15 cellular contexts compared by ENCODE assay signal in genomic region chr11:8567597-8568198, GRCh38. TPM values are rescaled to one million over a fixed set of nuclear protein-coding genes. Genes with fewer than 3 reads are reported as not detected.
A peak's percentile ranks its signal among the peaks of the same experiment; 100 is the strongest.
DNase-seq lines count a peak whose midpoint lies in the region; ATAC-seq, FAIRE-seq and TF ChIP-seq lines count a peak whose summit lies in the region.
"Had no signal": no experiment of that assay in that cellular context is flagged by ENCODE, and none has a peak within 500 bp of the region (broad histone marks: within the 10 kb centered on the region; RNA-seq: fewer than 3 reads in every experiment).

No MANE protein-coding gene starts in this region.

- ATAC-seq in GM18868 (IDR thresholded peaks at IDR 0.05; ENCODE audit: unreplicated experiment) (peak; percentile 84), HG03159 (IDR thresholded peaks at IDR 0.05; ENCODE audit: unreplicated experiment) (peak; percentile 64), GM12878 (peak; percentile 89), HG02588 (IDR thresholded peaks at IDR 0.05; ENCODE audit: unreplicated experiment) (no peak)
- no peak for ATAC-seq in naive thymus-derived CD8-positive, alpha-beta T cell
- ATAC-seq: heart right ventricle had no signal

- no peak overlapping the region for H3K4me3 Mint-ChIP-seq in naive thymus-derived CD8-positive, alpha-beta T cell
- H3K4me3 Mint-ChIP-seq: memory B cell had no signal

- WGBS in GM12878 (ENCODE audit: insufficient coverage, insufficient replicate concordance, low lambda C conversion rate, missing lambda C conversion rate), result 25% methylated on average over 2 of the region's 2 CpGs

- H3K36me3 ChIP-seq in GM12878 (ENCODE audit: control insufficient read depth in 2 of 2, insufficient read depth in 2 of 2, low read length in 1 of 2), result no peaks in the 10 kb centered on the region
- H3K36me3 ChIP-seq in vagina, result no peaks in the 10 kb centered on the region
- H3K36me3 ChIP-seq: heart right ventricle had no signal

- H3K79me2 ChIP-seq in GM12878 (ENCODE audit: control insufficient read depth, insufficient read depth, low read length), result no peaks in the 10 kb centered on the region; the same call in 1 of the 2 replicates

- no peaks in the 10 kb centered on the region for H3K9me3 Mint-ChIP-seq in naive thymus-derived CD8-positive, alpha-beta T cell
- H3K9me3 Mint-ChIP-seq: memory B cell had no signal

- no peak overlapping the region for H3K27ac Mint-ChIP-seq in naive thymus-derived CD8-positive, alpha-beta T cell

- H3K27me3 ChIP-seq in GM12878 (replicated peaks in 1 of 2; ENCODE audit: control insufficient read depth in 2 of 2, insufficient read depth in 2 of 2, low read length in 1 of 2), result no peaks in the 10 kb centered on the region
- H3K27me3 ChIP-seq in vagina, result no peaks in the 10 kb centered on the region

- peak; percentile 44 for FAIRE-seq in GM12878 (lab: Jason Lieb, UNC)

- no peak for TF ChIP-seq RAD21 in GM12878 (IDR thresholded peaks at IDR 0.05; ENCODE audit: insufficient read depth, low read depth, low read length)

- peak overlapping the region; percentile 26; the same call in 1 of the 2 replicates for H3K4me2 ChIP-seq in GM12878 (ENCODE audit: control insufficient read depth, insufficient read depth)

- RAD21 ChIA-PET in GM12878 (lab: Charles Lee; ENCODE audit: unreplicated experiment), result interaction anchor here (0.8 to 4.8 kb wide), 42 partner anchors 8 to 391 kb away, joined by 3 to 47 read pairs (median 6); partner anchors contain the start of genes LMO1, RPL27A, STK33 and TRIM66

- no peak overlapping the region for H3K9ac ChIP-seq in GM12878 (ENCODE audit: control insufficient read depth, insufficient read depth, low read length)

- peak in 1 of 2 experiments; percentile 79; a peak in 1 of 4 replicates for TF ChIP-seq EP300 in GM12878 (IDR thresholded peaks at IDR 0.05; ENCODE audit: borderline replicate concordance in 1 of 2, control insufficient read depth in 1 of 2, low read depth in 2 of 2, low read length in 2 of 2)

- H3K4me1 ChIP-seq in GM12878 (ENCODE audit: control insufficient read depth, insufficient read depth, low read length) (peaks cover 5% of the 10 kb centered on the region; the same call in 1 of the 2 replicates), vagina (no peaks in the 10 kb centered on the region)
- H3K4me1 ChIP-seq: heart right ventricle had no signal

- BruUV-seq in GM12878 (replicated peaks; lab: Mats Ljungman, UMichigan), result no TSS peak

- TF ChIP-seq POLR2A in GM12878 (IDR thresholded peaks at IDR 0.05; ENCODE audit: low read depth, low read length), result no peak
- TF ChIP-seq POLR2A in vagina (IDR thresholded peaks at IDR 0.05), result no peak

- TF ChIP-seq CTCF in GM12878 (IDR thresholded peaks at IDR 0.05 in 2 of 3, conservative IDR thresholded peaks at IDR 0.05 in 1 of 3; ENCODE audit: control insufficient read depth in 2 of 3, extremely low read depth in 1 of 3, insufficient read depth in 1 of 3, low read depth in 3 of 3, low read length in 3 of 3) (no peak), vagina (IDR thresholded peaks at IDR 0.05) (no peak)

- no peak overlapping the region for H3K27ac ChIP-seq in GM12878 (ENCODE audit: control insufficient read depth, insufficient read depth)
- no peak overlapping the region for H3K27ac ChIP-seq in vagina
- H3K27ac ChIP-seq: dorsolateral prefrontal cortex, heart right ventricle had no signal

- POLR2A ChIA-PET in GM12878 (lab: Charles Lee), result interaction anchor here (0.6 to 1.4 kb wide), 6 partner anchors 26 to 366 kb away, joined by 3 read pairs; partner anchors contain the start of gene STK33
- POLR2A ChIA-PET in naive thymus-derived CD8-positive, alpha-beta T cell (lab: Charles Lee), result no interaction called here

- SMC1A ChIA-PET in GM12878 (lab: Charles Lee; ENCODE audit: uncharacterized antibody, unreplicated experiment), result interaction anchor here (0.7 to 6.9 kb wide), 51 partner anchors 8 to 392 kb away, joined by 3 to 46 read pairs (median 5); partner anchors contain the start of genes LMO1, STK33 and TRIM66

- intact Hi-C loops in GM12878 (cut with micrococcal nuclease; ENCODE audit: unreplicated experiment) (loop anchor here (2.0 to 5.0 kb wide), 2 partner anchors 239 to 395 kb away; partner anchors contain the start of gene TMEM9B), vagina (cut with DNase I) (loop anchor here (5.0 kb wide), 1 partner anchor 345 kb away; no protein-coding TSS in a partner anchor)

- DNase-seq in A172 (ENCODE audit: low spot score) (peak; percentile 59), GM12878 (ENCODE audit: low read depth, low spot score) (no peak), vagina (ENCODE audit: extremely low spot score in 2 of 2) (no peak), medulla oblongata (ENCODE audit: extremely low spot score) (no peak)
- no peak for DNase-seq in naive thymus-derived CD8-positive, alpha-beta T cell
- DNase-seq: DND-41, dorsolateral prefrontal cortex, heart right ventricle, NCI-H345, posterior cingulate gyrus, Right ventricle myocardium superior had no signal

- H3K36me3 Mint-ChIP-seq in naive thymus-derived CD8-positive, alpha-beta T cell, result no peaks in the 10 kb centered on the region
- H3K36me3 Mint-ChIP-seq: memory B cell had no signal

- no peaks in the 10 kb centered on the region for H3K4me1 Mint-ChIP-seq in naive thymus-derived CD8-positive, alpha-beta T cell

- peaks cover 0 to 9% (median 4%) of the 10 kb centered on the region in 5 donors for H3K27me3 Mint-ChIP-seq in naive thymus-derived CD8-positive, alpha-beta T cell

- H3K4me3 ChIP-seq in GM12878, result no peak overlapping the region
- no peak overlapping the region for H3K4me3 ChIP-seq in vagina
- H3K4me3 ChIP-seq: dorsolateral prefrontal cortex, heart right ventricle had no signal

- H3K9me3 ChIP-seq in GM12878 (replicated peaks; ENCODE audit: control insufficient read depth, insufficient read depth, low read length), result no peaks in the 10 kb centered on the region
- H3K9me3 ChIP-seq in vagina, result no peaks in the 10 kb centered on the region
- H3K9me3 ChIP-seq: heart right ventricle had no signal

- H4K20me1 ChIP-seq in GM12878 (ENCODE audit: control insufficient read depth, insufficient read depth), result no peaks in the 10 kb centered on the region

- in situ Hi-C loops in GM12878 (cut with MboI), result loop anchor here (5.0 kb wide), 2 partner anchors 230 to 340 kb away; no protein-coding TSS in a partner anchor

- H2AFZ ChIP-seq in GM12878 (ENCODE audit: control insufficient read depth, low read depth, low read length), result no peak overlapping the region

- CTCF ChIA-PET in GM12878 (lab: Yijun Ruan, JAX), result interaction anchor here (0.8 to 8.6 kb wide), 57 partner anchors 8 to 581 kb away, joined by 3 to 68 read pairs (median 5); partner anchors contain the start of genes EIF3F, LMO1 and STK33

TF ChIP-seq in GM12878, 131 proteins besides CTCF, POLR2A, EP300 and RAD21 (continues in another document):
- TF ChIP-seq, protein P1, sequence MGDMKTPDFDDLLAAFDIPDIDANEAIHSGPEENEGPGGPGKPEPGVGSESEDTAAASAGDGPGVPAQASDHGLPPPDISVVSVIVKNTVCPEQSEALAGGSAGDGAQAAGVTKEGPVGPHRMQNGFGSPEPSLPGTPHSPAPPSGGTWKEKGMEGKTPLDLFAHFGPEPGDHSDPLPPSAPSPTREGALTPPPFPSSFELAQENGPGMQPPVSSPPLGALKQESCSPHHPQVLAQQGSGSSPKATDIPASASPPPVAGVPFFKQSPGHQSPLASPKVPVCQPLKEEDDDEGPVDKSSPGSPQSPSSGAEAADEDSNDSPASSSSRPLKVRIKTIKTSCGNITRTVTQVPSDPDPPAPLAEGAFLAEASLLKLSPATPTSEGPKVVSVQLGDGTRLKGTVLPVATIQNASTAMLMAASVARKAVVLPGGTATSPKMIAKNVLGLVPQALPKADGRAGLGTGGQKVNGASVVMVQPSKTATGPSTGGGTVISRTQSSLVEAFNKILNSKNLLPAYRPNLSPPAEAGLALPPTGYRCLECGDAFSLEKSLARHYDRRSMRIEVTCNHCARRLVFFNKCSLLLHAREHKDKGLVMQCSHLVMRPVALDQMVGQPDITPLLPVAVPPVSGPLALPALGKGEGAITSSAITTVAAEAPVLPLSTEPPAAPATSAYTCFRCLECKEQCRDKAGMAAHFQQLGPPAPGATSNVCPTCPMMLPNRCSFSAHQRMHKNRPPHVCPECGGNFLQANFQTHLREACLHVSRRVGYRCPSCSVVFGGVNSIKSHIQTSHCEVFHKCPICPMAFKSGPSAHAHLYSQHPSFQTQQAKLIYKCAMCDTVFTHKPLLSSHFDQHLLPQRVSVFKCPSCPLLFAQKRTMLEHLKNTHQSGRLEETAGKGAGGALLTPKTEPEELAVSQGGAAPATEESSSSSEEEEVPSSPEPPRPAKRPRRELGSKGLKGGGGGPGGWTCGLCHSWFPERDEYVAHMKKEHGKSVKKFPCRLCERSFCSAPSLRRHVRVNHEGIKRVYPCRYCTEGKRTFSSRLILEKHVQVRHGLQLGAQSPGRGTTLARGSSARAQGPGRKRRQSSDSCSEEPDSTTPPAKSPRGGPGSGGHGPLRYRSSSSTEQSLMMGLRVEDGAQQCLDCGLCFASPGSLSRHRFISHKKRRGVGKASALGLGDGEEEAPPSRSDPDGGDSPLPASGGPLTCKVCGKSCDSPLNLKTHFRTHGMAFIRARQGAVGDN (IDR thresholded peaks at IDR 0.05), result no peak
- TF ChIP-seq BACH1 (IDR thresholded peaks at IDR 0.05; ENCODE audit: borderline replicate concordance), result peak; percentile 46; the same call in 1 of the 2 replicates

RNA-seq across cellular contexts. Expression of gene STK33, which starts 26.3 kb away (rescaled TPM):
- total RNA-seq in A172 (2014; rRNA removed; shearing (Covaris generic)), result 17.2 and 31.3 TPM in 2 replicates
- 33.3 and 33.6 TPM in 2 replicates for total RNA-seq in GM12878 (2013; cell fraction: nucleolus; rRNA removed)
- total RNA-seq in GM12878 (2014; rRNA removed), result 13.2 and 17.7 TPM in 2 replicates
- total RNA-seq in GM12878 (2014; rRNA removed; fragmentation: Illumina TruSeq; extraction: Trizol), result 20.5 and 21.9 TPM in 2 replicates
- total RNA-seq in GM12878 (2021), result 18.3 and 20.0 TPM in 2 replicates
- polyA plus RNA-seq in GM12878 (2011; ENCODE audit: low read depth), result 5.3 TPM
- 16.3 and 25.0 TPM in 2 replicates for polyA plus RNA-seq in GM12878 (2011; rRNA removed)
- polyA plus RNA-seq in GM12878 (2011; cell fraction: cytosol; rRNA removed), result 9.2 and 9.4 TPM in 2 replicates
- polyA plus RNA-seq in GM12878 (2011; cell fraction: nucleus; rRNA removed), result 22.5 and 31.0 TPM in 2 replicates
- polyA plus RNA-seq in GM12878 (2012), result 6.0 and 6.4 TPM in 2 replicates
- polyA plus RNA-seq in GM12878 (2014; fragmentation: Illumina TruSeq; extraction: Trizol), result 27.3 and 36.2 TPM in 2 replicates
- polyA plus RNA-seq in GM12878 (2014; fragmentation: Nextera tagmentation; extraction: Ambion mirVana), result 1 to 10 TPM; 5.2 to 8.3 TPM
- 16.6 and 17.9 TPM in 2 replicates for polyA plus RNA-seq in GM12878 (2014; rRNA removed)
- polyA plus RNA-seq in GM12878 (2016; fragmentation: Nextera tagmentation; extraction: Ambion mirVana), result 10 to 100 TPM; 23.3 to 24.3 TPM
- 7.7 and 8.0 TPM in 2 replicates for polyA minus RNA-seq in GM12878 (2011; rRNA and poly(A)+ RNA removed)
- 4.0 and 9.1 TPM in 2 replicates for polyA minus RNA-seq in GM12878 (2011; cell fraction: cytosol; rRNA and poly(A)+ RNA removed)
- 12.3 and 32.7 TPM in 2 replicates for polyA minus RNA-seq in GM12878 (2011; cell fraction: nucleus; rRNA and poly(A)+ RNA removed)
- 1 to 10 TPM; 1.3 to 1.8 TPM for total RNA-seq in naive thymus-derived CD8-positive, alpha-beta T cell
- polyA plus RNA-seq in naive thymus-derived CD8-positive, alpha-beta T cell, result 1 to 10 TPM in 2 of 3 donors, under 1 TPM in 1; 0.74 to 2.3 (median 1.3) TPM
- total RNA-seq in vagina, result 11.5 TPM

Comparison
In these comparisons a context has a peak if more than half of its experiments do, and no peak if none do; other contexts are left out.
1. ATAC-seq: peak in GM18868 (single experiment), HG03159 (single experiment) and GM12878 (single experiment); none in HG02588 (single experiment) and naive thymus-derived CD8-positive, alpha-beta T cell (0 of 2).